22 cellular contexts compared by ENCODE assay signal in the genomic region with DNA sequence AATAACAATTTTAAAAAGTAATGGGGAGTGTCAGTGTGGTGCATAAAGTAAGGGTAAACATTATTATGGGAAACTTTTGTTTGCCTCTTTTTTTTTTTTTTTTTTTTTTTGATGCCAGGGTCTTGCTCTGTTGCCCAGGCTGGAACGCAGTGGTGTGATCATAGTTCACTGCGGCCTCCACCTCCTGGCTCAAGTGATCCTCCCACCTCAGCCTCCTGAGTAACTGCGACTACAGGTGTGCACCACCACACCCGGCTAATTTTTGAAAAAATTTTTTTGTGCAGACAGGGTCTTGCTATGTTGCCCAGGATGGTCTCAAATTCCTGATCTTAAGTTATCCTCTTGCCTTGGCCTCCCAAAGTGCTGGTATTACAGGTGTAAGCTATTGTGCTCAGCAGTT.
"Had no signal": no experiment of that assay in that cellular context is flagged by ENCODE, and none has a peak within 500 bp of the region (broad histone marks: within the 10 kb centered on the region; RNA-seq: fewer than 3 reads in every experiment).

No MANE protein-coding gene starts in this region.

- H3K27ac Mint-ChIP-seq: activated CD8-positive, alpha-beta T cell treated with anti-CD3 and anti-CD28 coated beads, Interleukin-2, amount 10 ng/mL, durations not matched to agents 7 days and 5 days; activated naive CD4-positive, alpha-beta T cell treated with anti-CD3 and anti-CD28 coated beads, Interleukin-2, amount 50 U/mL, for 24 hours; T-helper 1 cell treated with Interleukin-12 subunit alpha and Interleukin-12 subunit beta and Interleukin-4 antibody, amounts not matched to agents 30 μg/mL and 1 μg/mL, for 36 hours had no signal

- H3K27me3 Mint-ChIP-seq: activated naive CD4-positive, alpha-beta T cell treated with anti-CD3 and anti-CD28 coated beads, Interleukin-2, amount 50 U/mL, for 24 hours; brain had no signal

- H3K4me2 ChIP-seq: PC-9 had no signal

- H3K27ac ChIP-seq: PC-9 had no signal

- DNase-seq: activated CD4-positive, alpha-beta T cell treated with anti-CD3 and anti-CD28 coated beads for 48 hours; activated CD4-positive, alpha-beta T cell treated with anti-CD3 and anti-CD28 coated beads, Interleukin-2, amount 50 U/mL, for 4 hours; activated CD4-positive, CD25-positive, alpha-beta regulatory T cell treated with anti-CD3 and anti-CD28 coated beads, Interleukin-2, amount 50 U/mL, for 72 hours; activated CD8-positive, alpha-beta memory T cell treated with anti-CD3 and anti-CD28 coated beads, Interleukin-2, amount 50 U/mL, for 48 hours; activated CD8-positive, alpha-beta T cell treated with anti-CD3 and anti-CD28 coated beads, Interleukin-2, amount 10 ng/mL, durations not matched to agents 7 days and 5 days; activated effector memory CD4-positive, alpha-beta T cell treated with Interleukin-2 at 50 U/mL for 16 hours; activated naive CD4-positive, alpha-beta T cell; activated T-cell treated with anti-CD3 and anti-CD28 coated beads, Interleukin-2, amount 50 U/mL, for 1 hour; Karpas-422; MM.1S; NCI-H1105; NCI-H1436; NCI-H1694 treated with DMSO at 0.1 percent for 48 hours; NCI-H2029 treated with DMSO at 0.1 percent for 48 hours; NCI-H510A treated with DMSO at 0.1 percent for 48 hours; NCI-H69; NK-92 treated with Interleukin-12 subunit alpha and Interleukin-12 subunit beta, amount 100 ng/mL, for 24 hours; PC-9; SHP77 treated with DMSO at 0.1 percent for 48 hours had no signal

- H3K4me3 ChIP-seq: PC-9 had no signal

- H3K4me3 Mint-ChIP-seq: activated CD8-positive, alpha-beta T cell treated with anti-CD3 and anti-CD28 coated beads, Interleukin-2, amount 10 ng/mL, durations not matched to agents 7 days and 5 days; activated naive CD4-positive, alpha-beta T cell treated with anti-CD3 and anti-CD28 coated beads, Interleukin-2, amount 50 U/mL, for 24 hours; brain; T-helper 1 cell treated with Interleukin-12 subunit alpha and Interleukin-12 subunit beta and Interleukin-4 antibody, amounts not matched to agents 30 μg/mL and 1 μg/mL, for 36 hours had no signal

- ATAC-seq: activated CD8-positive, alpha-beta T cell treated with anti-CD3 and anti-CD28 coated beads, Interleukin-2, amount 10 ng/mL, durations not matched to agents 7 days and 5 days had no signal

- H2AFZ ChIP-seq: PC-9 had no signal

- H3K9me3 Mint-ChIP-seq: activated naive CD4-positive, alpha-beta T cell treated with anti-CD3 and anti-CD28 coated beads, Interleukin-2, amount 50 U/mL, for 24 hours; T-helper 1 cell treated with Interleukin-12 subunit alpha and Interleukin-12 subunit beta and Interleukin-4 antibody, amounts not matched to agents 30 μg/mL and 1 μg/mL, for 36 hours had no signal
